ENCODE assay signal across 2 cellular contexts in the genomic region with DNA sequence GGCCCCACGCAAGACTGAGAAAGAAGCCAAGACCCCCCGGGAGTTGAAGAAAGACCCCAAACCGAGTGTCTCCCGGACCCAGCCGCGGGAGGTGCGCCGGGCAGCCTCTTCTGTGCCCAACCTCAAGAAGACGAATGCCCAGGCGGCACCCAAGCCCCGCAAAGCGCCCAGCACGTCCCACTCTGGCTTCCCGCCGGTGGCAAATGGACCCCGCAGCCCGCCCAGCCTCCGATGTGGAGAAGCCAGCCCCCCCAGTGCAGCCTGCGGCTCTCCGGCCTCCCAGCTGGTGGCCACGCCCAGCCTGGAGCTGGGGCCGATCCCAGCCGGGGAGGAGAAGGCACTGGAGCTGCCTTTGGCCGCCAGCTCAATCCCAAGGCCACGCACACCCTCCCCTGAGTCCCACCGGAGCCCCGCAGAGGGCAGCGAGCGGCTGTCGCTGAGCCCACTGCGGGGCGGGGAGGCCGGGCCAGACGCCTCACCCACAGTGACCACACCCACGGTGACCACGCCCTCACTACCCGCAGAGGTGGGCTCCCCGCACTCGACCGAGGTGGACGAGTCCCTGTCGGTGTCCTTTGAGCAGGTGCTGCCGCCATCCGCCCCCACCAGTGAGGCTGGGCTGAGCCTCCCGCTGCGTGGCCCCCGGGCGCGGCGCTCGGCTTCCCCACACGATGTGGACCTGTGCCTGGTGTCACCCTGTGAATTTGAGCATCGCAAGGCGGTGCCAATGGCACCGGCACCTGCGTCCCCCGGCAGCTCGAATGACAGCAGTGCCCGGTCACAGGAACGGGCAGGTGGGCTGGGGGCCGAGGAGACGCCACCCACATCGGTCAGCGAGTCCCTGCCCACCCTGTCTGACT.
TF ChIP-seq lines count a peak whose summit lies in the region.

No MANE protein-coding gene starts in this region.

TF ChIP-seq in WTC11, 78 proteins besides CTCF, POLR2A, EP300 and RAD21:
- TF ChIP-seq ZNF263 (CRISPR knock-in tag; IDR thresholded peaks at IDR 0.05; ENCODE audit: low read depth), result no peak
- no peak for TF ChIP-seq MXD4 (CRISPR knock-in tag; IDR thresholded peaks at IDR 0.05; ENCODE audit: borderline replicate concordance)

TF ChIP-seq in endothelial cell of umbilical vein, 7 proteins besides CTCF, POLR2A, EP300 and RAD21:
- TF ChIP-seq POLR2AphosphoS5 (IDR thresholded peaks at IDR 0.05; ENCODE audit: insufficient read depth, low read depth, low read length), result no peak
- TF ChIP-seq MYC (IDR thresholded peaks at IDR 0.05; ENCODE audit: low read depth, low read length), result no peak
